ENCODE assay signal across 14 cellular contexts in the genomic region with DNA sequence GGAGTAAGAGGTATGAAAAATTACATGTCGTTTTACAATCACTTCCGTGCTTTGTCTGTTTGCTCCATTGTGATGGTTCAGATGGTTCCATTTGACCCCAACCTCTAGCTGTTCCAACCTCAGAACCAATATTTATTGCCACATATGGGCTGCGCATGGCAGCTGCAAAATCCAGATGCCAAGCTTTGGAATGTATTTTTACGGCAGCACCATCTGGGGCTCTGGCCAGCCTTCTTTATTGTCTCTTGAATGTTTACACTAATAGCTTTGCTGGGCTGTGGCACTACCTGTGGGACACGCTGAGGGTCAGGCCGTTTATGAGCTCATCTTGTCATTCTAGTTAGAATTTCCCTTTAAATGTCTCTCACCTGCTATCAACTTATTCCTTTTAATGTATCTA.
A peak's percentile ranks its signal among the peaks of the same experiment; 100 is the strongest.
DNase-seq lines count a peak whose midpoint lies in the region; ATAC-seq and TF ChIP-seq lines count a peak whose summit lies in the region.
"Had no signal": no experiment of that assay in that cellular context is flagged by ENCODE, and none has a peak within 500 bp of the region (broad histone marks: within the 10 kb centered on the region; RNA-seq: fewer than 3 reads in every experiment).

No MANE protein-coding gene starts in this region.

- peaks cover 8% of the 10 kb centered on the region for H3K4me1 Mint-ChIP-seq in GM23338
- H3K4me1 Mint-ChIP-seq: CD4-positive, CD25-positive, alpha-beta regulatory T cell had no signal

- DNase-seq in NCI-H524 (lab: John Stamatoyannopoulos, UW) (peak; percentile 19 to 54), NCI-H524 treated with DMSO at 0.1 percent for 48 hours (lab: John Stamatoyannopoulos, UW) (no peak), NCI-H146 treated with DMSO at 0.1 percent for 48 hours (lab: John Stamatoyannopoulos, UW; ENCODE audit: unreplicated experiment) (peak; percentile 95), NCI-H748 treated with DMSO at 0.1 percent for 48 hours (lab: John Stamatoyannopoulos, UW) (peak; percentile 90), transverse colon (peak; percentile 21), GM23338 (ENCODE audit: low spot score) (no peak), mucosa of gallbladder (ENCODE audit: low spot score) (no peak)
- no peak for DNase-seq in stimulated activated naive CD4-positive, alpha-beta T cell treated with Interleukin-2 at 50 U/mL for 16 hours (lab: John Stamatoyannopoulos, UW)
- DNase-seq: CD4-positive, CD25-positive, alpha-beta regulatory T cell; EL; MG63; SJCRH30 had no signal

- H3F3A ChIP-seq in GM23338 (replicated peaks; ENCODE audit: low read depth): no peaks in the 10 kb centered on the region

- intact Hi-C loops in transverse colon (cut with DNase I; ENCODE audit: low total_unique reads): loop anchor here (5.0 kb wide), 1 partner anchor 222 kb away; no protein-coding TSS in a partner anchor

- H3K9me3 ChIP-seq in transverse colon: no peaks in the 10 kb centered on the region
- H3K9me3 ChIP-seq: MG63, SJCRH30 had no signal

- no peak overlapping the region for H3K27ac Mint-ChIP-seq in GM23338
- H3K27ac Mint-ChIP-seq: CD4-positive, CD25-positive, alpha-beta regulatory T cell had no signal

- no peak overlapping the region for H3K27ac ChIP-seq in transverse colon
- no peak overlapping the region for H3K27ac ChIP-seq in GM23338 (ENCODE audit: low read depth)
- H3K27ac ChIP-seq: KMS-11, SJCRH30 had no signal

- H3K36me3 Mint-ChIP-seq in GM23338 (ENCODE audit: low read depth): no peaks in the 10 kb centered on the region

- no peaks in the 10 kb centered on the region for H3K27me3 ChIP-seq in transverse colon
- no peaks in the 10 kb centered on the region for H3K27me3 ChIP-seq in GM23338 (ENCODE audit: insufficient read depth)
- H3K27me3 ChIP-seq: MG63, SJCRH30 had no signal

- H3K9me3 Mint-ChIP-seq in GM23338: no peaks in the 10 kb centered on the region; the same call in 2 of the 3 replicates

- H3K36me3 ChIP-seq in transverse colon: no peaks in the 10 kb centered on the region
- no peaks in the 10 kb centered on the region for H3K36me3 ChIP-seq in GM23338 (ENCODE audit: insufficient read depth)
- H3K36me3 ChIP-seq: MG63, SJCRH30 had no signal

- in situ Hi-C loops in transverse colon (cut with MboI; ENCODE audit: low pct_ligation_motif_present in 1 of 4, low pct_unique_long_range_greater_than_20kb in 1 of 4, low sequenced_read_pairs in 3 of 4): loop anchor here (5.0 to 10.0 kb wide), 3 partner anchors 215 to 225 kb away; partner anchors contain the start of gene ROBO2 (in 1 of the 4)

- no peaks in the 10 kb centered on the region for H4K20me1 ChIP-seq in GM23338 (replicated peaks; ENCODE audit: insufficient read depth)

- TF ChIP-seq POLR2A in transverse colon (IDR thresholded peaks at IDR 0.05): no peak

- no peak for TF ChIP-seq EP300 in transverse colon (IDR thresholded peaks at IDR 0.05; ENCODE audit: low read depth)

- WGBS in transverse colon (ENCODE audit: low coverage in 1 of 2), 2 donors: 40 to 46% methylated on average over 6 of the region's 6 CpGs

- TF ChIP-seq CTCF in transverse colon (IDR thresholded peaks at IDR 0.05) (no peak), GM23338 (conservative IDR thresholded peaks at IDR 0.05; ENCODE audit: low read depth in 2 of 2) (no peak)

- ATAC-seq in GM23338: no peak
- ATAC-seq: HepG2 had no signal

- H3K4me3 ChIP-seq in transverse colon: no peak overlapping the region
- H3K4me3 ChIP-seq in GM23338: no peak overlapping the region
- H3K4me3 ChIP-seq: MG63, SJCRH30 had no signal

- no peaks in the 10 kb centered on the region for H3K9me2 ChIP-seq in GM23338 (ENCODE audit: insufficient read depth)

- H3K4me2 ChIP-seq in GM23338: no peak overlapping the region
- H3K4me2 ChIP-seq: KMS-11 had no signal

- H3K4me1 ChIP-seq in transverse colon (no peaks in the 10 kb centered on the region), GM23338 (ENCODE audit: insufficient read depth) (no peaks in the 10 kb centered on the region)

- no peak overlapping the region for H2AFZ ChIP-seq in GM23338

- no peak overlapping the region for H3K4me3 Mint-ChIP-seq in GM23338
- H3K4me3 Mint-ChIP-seq: CD4-positive, CD25-positive, alpha-beta regulatory T cell had no signal

- no peaks in the 10 kb centered on the region for H3K79me2 ChIP-seq in GM23338 (replicated peaks; ENCODE audit: insufficient read depth)

- H3K27me3 Mint-ChIP-seq in GM23338 (ENCODE audit: insufficient read depth, low read depth, poor library complexity): no peaks in the 10 kb centered on the region
- H3K27me3 Mint-ChIP-seq: CD4-positive, CD25-positive, alpha-beta regulatory T cell had no signal

TF ChIP-seq in GM23338, 12 proteins besides CTCF, POLR2A, EP300 and RAD21 (continues in another document):
- TF ChIP-seq EZH2 (IDR thresholded peaks at IDR 0.05; ENCODE audit: low read depth, unreplicated experiment) (no peak), STAT1 (IDR thresholded peaks at IDR 0.05; ENCODE audit: unreplicated experiment) (no peak)
- TF ChIP-seq, protein P1, sequence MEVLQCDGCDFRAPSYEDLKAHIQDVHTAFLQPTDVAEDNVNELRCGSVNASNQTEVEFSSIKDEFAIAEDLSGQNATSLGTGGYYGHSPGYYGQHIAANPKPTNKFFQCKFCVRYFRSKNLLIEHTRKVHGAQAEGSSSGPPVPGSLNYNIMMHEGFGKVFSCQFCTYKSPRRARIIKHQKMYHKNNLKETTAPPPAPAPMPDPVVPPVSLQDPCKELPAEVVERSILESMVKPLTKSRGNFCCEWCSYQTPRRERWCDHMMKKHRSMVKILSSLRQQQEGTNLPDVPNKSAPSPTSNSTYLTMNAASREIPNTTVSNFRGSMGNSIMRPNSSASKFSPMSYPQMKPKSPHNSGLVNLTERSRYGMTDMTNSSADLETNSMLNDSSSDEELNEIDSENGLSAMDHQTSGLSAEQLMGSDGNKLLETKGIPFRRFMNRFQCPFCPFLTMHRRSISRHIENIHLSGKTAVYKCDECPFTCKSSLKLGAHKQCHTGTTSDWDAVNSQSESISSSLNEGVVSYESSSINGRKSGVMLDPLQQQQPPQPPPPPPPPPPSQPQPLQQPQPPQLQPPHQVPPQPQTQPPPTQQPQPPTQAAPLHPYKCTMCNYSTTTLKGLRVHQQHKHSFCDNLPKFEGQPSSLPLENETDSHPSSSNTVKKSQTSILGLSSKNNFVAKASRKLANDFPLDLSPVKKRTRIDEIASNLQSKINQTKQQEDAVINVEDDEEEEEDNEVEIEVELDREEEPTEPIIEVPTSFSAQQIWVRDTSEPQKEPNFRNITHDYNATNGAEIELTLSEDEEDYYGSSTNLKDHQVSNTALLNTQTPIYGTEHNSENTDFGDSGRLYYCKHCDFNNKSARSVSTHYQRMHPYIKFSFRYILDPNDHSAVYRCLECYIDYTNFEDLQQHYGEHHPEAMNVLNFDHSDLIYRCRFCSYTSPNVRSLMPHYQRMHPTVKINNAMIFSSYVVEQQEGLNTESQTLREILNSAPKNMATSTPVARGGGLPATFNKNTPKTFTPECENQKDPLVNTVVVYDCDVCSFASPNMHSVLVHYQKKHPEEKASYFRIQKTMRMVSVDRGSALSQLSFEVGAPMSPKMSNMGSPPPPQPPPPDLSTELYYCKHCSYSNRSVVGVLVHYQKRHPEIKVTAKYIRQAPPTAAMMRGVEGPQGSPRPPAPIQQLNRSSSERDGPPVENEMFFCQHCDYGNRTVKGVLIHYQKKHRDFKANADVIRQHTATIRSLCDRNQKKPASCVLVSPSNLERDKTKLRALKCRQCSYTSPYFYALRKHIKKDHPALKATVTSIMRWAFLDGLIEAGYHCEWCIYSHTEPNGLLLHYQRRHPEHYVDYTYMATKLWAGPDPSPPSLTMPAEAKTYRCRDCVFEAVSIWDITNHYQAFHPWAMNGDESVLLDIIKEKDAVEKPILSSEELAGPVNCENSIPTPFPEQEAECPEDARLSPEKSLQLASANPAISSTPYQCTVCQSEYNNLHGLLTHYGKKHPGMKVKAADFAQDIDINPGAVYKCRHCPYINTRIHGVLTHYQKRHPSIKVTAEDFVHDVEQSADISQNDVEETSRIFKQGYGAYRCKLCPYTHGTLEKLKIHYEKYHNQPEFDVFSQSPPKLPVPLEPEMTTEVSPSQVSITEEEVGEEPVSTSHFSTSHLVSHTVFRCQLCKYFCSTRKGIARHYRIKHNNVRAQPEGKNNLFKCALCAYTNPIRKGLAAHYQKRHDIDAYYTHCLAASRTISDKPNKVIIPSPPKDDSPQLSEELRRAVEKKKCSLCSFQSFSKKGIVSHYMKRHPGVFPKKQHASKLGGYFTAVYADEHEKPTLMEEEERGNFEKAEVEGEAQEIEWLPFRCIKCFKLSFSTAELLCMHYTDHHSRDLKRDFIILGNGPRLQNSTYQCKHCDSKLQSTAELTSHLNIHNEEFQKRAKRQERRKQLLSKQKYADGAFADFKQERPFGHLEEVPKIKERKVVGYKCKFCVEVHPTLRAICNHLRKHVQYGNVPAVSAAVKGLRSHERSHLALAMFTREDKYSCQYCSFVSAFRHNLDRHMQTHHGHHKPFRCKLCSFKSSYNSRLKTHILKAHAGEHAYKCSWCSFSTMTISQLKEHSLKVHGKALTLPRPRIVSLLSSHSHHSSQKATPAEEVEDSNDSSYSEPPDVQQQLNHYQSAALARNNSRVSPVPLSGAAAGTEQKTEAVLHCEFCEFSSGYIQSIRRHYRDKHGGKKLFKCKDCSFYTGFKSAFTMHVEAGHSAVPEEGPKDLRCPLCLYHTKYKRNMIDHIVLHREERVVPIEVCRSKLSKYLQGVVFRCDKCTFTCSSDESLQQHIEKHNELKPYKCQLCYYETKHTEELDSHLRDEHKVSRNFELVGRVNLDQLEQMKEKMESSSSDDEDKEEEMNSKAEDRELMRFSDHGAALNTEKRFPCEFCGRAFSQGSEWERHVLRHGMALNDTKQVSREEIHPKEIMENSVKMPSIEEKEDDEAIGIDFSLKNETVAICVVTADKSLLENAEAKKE (CRISPR knock-in tag; IDR thresholded peaks at IDR 0.05): no peak

Comparison
In these comparisons a context has a peak if more than half of its experiments do, and no peak if none do; other contexts are left out.
1. DNase-seq: peak in NCI-H524 (2 of 2), NCI-H146 treated with DMSO at 0.1 percent for 48 hours (single experiment), NCI-H748 treated with DMSO at 0.1 percent for 48 hours (single experiment) and transverse colon (single experiment); none in NCI-H524 treated with DMSO at 0.1 percent for 48 hours (single experiment), GM23338 (single experiment), mucosa of gallbladder (single experiment) and stimulated activated naive CD4-positive, alpha-beta T cell treated with Interleukin-2 at 50 U/mL for 16 hours (single experiment).